ENCODE assay signal across 25 cellular contexts in the genomic region with DNA sequence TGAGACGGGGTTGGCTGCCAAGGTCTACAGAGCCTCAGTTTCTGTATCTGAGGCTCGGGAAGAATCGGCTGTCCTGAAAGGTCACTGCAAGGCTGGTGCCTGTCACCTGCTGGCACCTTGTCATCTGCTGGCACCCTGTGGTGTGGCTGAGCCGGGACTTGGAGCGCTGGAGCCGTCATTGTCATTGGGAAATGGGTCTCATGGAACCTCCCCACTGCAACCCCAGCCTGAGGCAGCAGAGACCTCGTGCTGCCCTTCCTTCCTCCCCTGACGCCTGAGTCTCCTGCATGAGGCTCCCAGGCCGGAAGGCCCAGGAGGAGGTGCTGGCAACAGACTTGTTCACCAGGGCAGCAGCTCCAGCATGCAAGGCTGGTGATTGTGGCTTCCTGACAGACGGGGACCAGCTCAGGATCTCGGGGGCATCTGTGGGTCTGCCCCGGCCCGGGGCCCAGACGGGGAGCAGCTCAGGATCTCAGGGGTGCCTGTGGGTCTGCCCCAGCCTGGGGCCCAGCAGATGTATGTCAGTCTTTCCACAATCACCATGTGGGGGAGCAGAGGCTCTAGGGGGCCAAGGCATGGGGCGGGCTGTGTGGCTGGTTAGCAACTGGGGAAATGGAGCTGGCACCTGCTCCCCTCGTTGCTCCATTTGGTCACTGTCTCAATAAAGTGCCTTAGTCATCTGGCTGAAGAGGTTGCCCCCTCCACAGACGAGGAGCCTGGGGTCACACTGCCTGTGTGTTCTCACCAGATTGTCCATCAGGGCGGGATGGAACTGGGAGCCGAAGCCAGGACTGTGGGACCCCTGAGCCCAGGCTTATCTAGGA.
DNase-seq lines count a peak whose midpoint lies in the region; ATAC-seq and TF ChIP-seq lines count a peak whose summit lies in the region.
"Had no signal": no experiment of that assay in that cellular context is flagged by ENCODE, and none has a peak within 500 bp of the region (broad histone marks: within the 10 kb centered on the region; RNA-seq: fewer than 3 reads in every experiment).

No MANE protein-coding gene starts in this region.

- H3K9me3 ChIP-seq in right atrium auricular region (no peaks in the 10 kb centered on the region), RWPE2 (ENCODE audit: severe bottlenecking) (no peaks in the 10 kb centered on the region), osteoblast (ENCODE audit: low read depth, low read length) (no peaks in the 10 kb centered on the region), upper lobe of right lung (no peaks in the 10 kb centered on the region)
- H3K9me3 ChIP-seq: BLaER1 treated with 17β-estradiol and CSF1 and Interleukin-3, amounts not matched to agents 10 nM and 100 nM; Caco-2; Peyer's patch had no signal

- no peaks in the 10 kb centered on the region for H3K79me2 ChIP-seq in osteoblast (ENCODE audit: insufficient read depth, low read length)

- no peak for ATAC-seq in Right ventricle myocardium inferior
- no peak for ATAC-seq in RWPE2 (ENCODE audit: low read depth)
- ATAC-seq in upper lobe of right lung = no peak
- no peak for ATAC-seq in natural killer cell
- no peak for ATAC-seq in GM19455 (IDR thresholded peaks at IDR 0.05; ENCODE audit: unreplicated experiment)
- ATAC-seq: GM12878, K562, SK-N-SH treated with all-trans-retinoic acid at 6 μM for 48 hours had no signal

- no peaks in the 10 kb centered on the region for H3K36me3 Mint-ChIP-seq in natural killer cell
- H3K36me3 Mint-ChIP-seq: CD4-positive, alpha-beta memory T cell had no signal

- H3K4me2 ChIP-seq in osteoblast (ENCODE audit: insufficient read depth, low read length) = no peak overlapping the region
- H3K4me2 ChIP-seq: BLaER1 treated with 17β-estradiol and CSF1 and Interleukin-3, amounts not matched to agents 10 nM and 100 nM had no signal

- DNase-seq in Right ventricle myocardium inferior (ENCODE audit: missing footprints) (peak; percentile 33), right atrium auricular region (ENCODE audit: low spot score) (no peak), RWPE2 (ENCODE audit: low spot score) (peak; percentile 34), osteoblast (ENCODE audit: insufficient read length, low spot score, missing footprints) (peak; percentile 83), upper lobe of right lung (peak; percentile 59), NCI-H524 (lab: John Stamatoyannopoulos, UW) (no peak), natural killer cell (no peak)
- DNase-seq: Caco-2; CD4-positive, alpha-beta memory T cell; DMS 273 treated with DMSO at 0.1 percent for 48 hours; DMS79; EL; GDM1; Kasumi-1; NCI-H1092 treated with DMSO at 0.1 percent for 48 hours; NCI-H1436; NCI-H1930; NCI-H446; NCI-H69 had no signal

- H3K27me3 ChIP-seq in right atrium auricular region (peaks cover 0 to 7% of the 10 kb centered on the region in 2 donors), RWPE2 (ENCODE audit: insufficient read depth, poor library complexity, severe bottlenecking) (no peaks in the 10 kb centered on the region), osteoblast (ENCODE audit: insufficient read depth, low read length) (no peaks in the 10 kb centered on the region), upper lobe of right lung (peaks cover 25% of the 10 kb centered on the region)
- H3K27me3 ChIP-seq: BLaER1 treated with 17β-estradiol and CSF1 and Interleukin-3, amounts not matched to agents 10 nM and 100 nM; Peyer's patch had no signal

- H3K36me3 ChIP-seq in right atrium auricular region (no peaks in the 10 kb centered on the region), RWPE2 (ENCODE audit: low read depth) (no peaks in the 10 kb centered on the region), osteoblast (ENCODE audit: insufficient read depth, low read length) (no peaks in the 10 kb centered on the region), upper lobe of right lung (no peaks in the 10 kb centered on the region)
- H3K36me3 ChIP-seq: BLaER1 treated with 17β-estradiol and CSF1 and Interleukin-3, amounts not matched to agents 10 nM and 100 nM; Peyer's patch had no signal

- H3K4me3 ChIP-seq in right atrium auricular region (no peak overlapping the region), RWPE2 (ENCODE audit: severe bottlenecking) (no peak overlapping the region), osteoblast (ENCODE audit: insufficient read depth, low read length) (no peak overlapping the region), upper lobe of right lung (no peak overlapping the region)
- H3K4me3 ChIP-seq: BLaER1 treated with 17β-estradiol and CSF1 and Interleukin-3, amounts not matched to agents 10 nM and 100 nM; GM12878; K562; Peyer's patch had no signal

- H3K27ac ChIP-seq in right atrium auricular region = no peak overlapping the region
- H3K27ac ChIP-seq in RWPE2 (ENCODE audit: poor library complexity, severe bottlenecking) = no peak overlapping the region
- no peak overlapping the region for H3K27ac ChIP-seq in osteoblast (ENCODE audit: low read depth, low read length)
- H3K27ac ChIP-seq in upper lobe of right lung = no peak overlapping the region
- H3K27ac ChIP-seq: BLaER1 treated with 17β-estradiol and CSF1 and Interleukin-3, amounts not matched to agents 10 nM and 100 nM; Peyer's patch had no signal

- no peak overlapping the region for H3K4me3 Mint-ChIP-seq in natural killer cell
- H3K4me3 Mint-ChIP-seq: CD4-positive, alpha-beta memory T cell had no signal

- intact Hi-C loops in Right ventricle myocardium inferior (cut with DNase I) (no loop called here), upper lobe of right lung (cut with DNase I) (no loop called here), natural killer cell (cut with micrococcal nuclease) (no loop called here)

- H3K4me1 Mint-ChIP-seq in natural killer cell = no peaks in the 10 kb centered on the region
- H3K4me1 Mint-ChIP-seq: CD4-positive, alpha-beta memory T cell had no signal

- no peak for TF ChIP-seq CTCF in right atrium auricular region (IDR thresholded peaks at IDR 0.05)
- TF ChIP-seq CTCF in RWPE2 (IDR thresholded peaks at IDR 0.05; ENCODE audit: poor library complexity, severe bottlenecking) = no peak
- TF ChIP-seq CTCF in osteoblast (IDR thresholded peaks at IDR 0.05; ENCODE audit: extremely low read depth, low read depth, low read length) = no peak
- TF ChIP-seq CTCF in upper lobe of right lung (IDR thresholded peaks at IDR 0.05) = no peak
- TF ChIP-seq CTCF in natural killer cell (IDR thresholded peaks at IDR 0.05) = no peak

- H2AFZ ChIP-seq in osteoblast (ENCODE audit: low read length) = no peak overlapping the region

- H3K27ac Mint-ChIP-seq in natural killer cell = no peak overlapping the region
- H3K27ac Mint-ChIP-seq: CD4-positive, alpha-beta memory T cell had no signal

- no peaks in the 10 kb centered on the region for H4K20me1 ChIP-seq in osteoblast (ENCODE audit: insufficient read depth, low read length)

- H3K4me1 ChIP-seq in right atrium auricular region (no peaks in the 10 kb centered on the region), RWPE2 (ENCODE audit: insufficient read depth, poor library complexity, severe bottlenecking) (no peaks in the 10 kb centered on the region), osteoblast (ENCODE audit: insufficient read depth, low read length) (no peaks in the 10 kb centered on the region), upper lobe of right lung (no peaks in the 10 kb centered on the region)
- H3K4me1 ChIP-seq: BLaER1 treated with 17β-estradiol and CSF1 and Interleukin-3, amounts not matched to agents 10 nM and 100 nM; Caco-2; Peyer's patch had no signal

- no peaks in the 10 kb centered on the region for H3K9me3 Mint-ChIP-seq in natural killer cell

- H3K27me3 Mint-ChIP-seq in natural killer cell (ENCODE audit: low read depth in 2 of 2) = peaks cover 0 to 3% of the 10 kb centered on the region in 2 donors

Comparison
In these comparisons a context has a peak if more than half of its experiments do, and no peak if none do; other contexts are left out.
1. DNase-seq: peak in Right ventricle myocardium inferior (single experiment), RWPE2 (single experiment), osteoblast (single experiment) and upper lobe of right lung (single experiment); none in right atrium auricular region (single experiment), NCI-H524 (0 of 2) and natural killer cell (single experiment).